10 cellular contexts compared by ENCODE assay signal in genomic region chr5:78758169-78758839, GRCh38.
DNase-seq lines count a peak whose midpoint lies in the region; ATAC-seq and TF ChIP-seq lines count a peak whose summit lies in the region.
"Had no signal": no experiment of that assay in that cellular context is flagged by ENCODE, and none has a peak within 500 bp of the region (broad histone marks: within the 10 kb centered on the region; RNA-seq: fewer than 3 reads in every experiment).

No MANE protein-coding gene starts in this region.

- H3K9ac ChIP-seq in SK-N-SH: no peak overlapping the region

- no peaks in the 10 kb centered on the region for H3K36me3 ChIP-seq in SK-N-SH (replicated peaks in 1 of 2; ENCODE audit: control insufficient read depth in 1 of 2, insufficient read depth in 2 of 2, low read length in 1 of 2)
- H3K36me3 ChIP-seq: left ventricle myocardium inferior had no signal

- H3K4me3 Mint-ChIP-seq in naive B cell (peak overlapping the region in 6 of 8 donors; percentile 15 to 83 (median 72)), mesothelial cell of epicardium (no peak overlapping the region)

- WGBS in SK-N-SH (ENCODE audit: low lambda C conversion rate): 72% methylated on average over 2 of the region's 2 CpGs

- no peak overlapping the region for H3K27ac ChIP-seq in SK-N-SH (ENCODE audit: low read depth in 2 of 2, low read length in 1 of 2)
- H3K27ac ChIP-seq: left ventricle myocardium inferior had no signal

- no peaks in the 10 kb centered on the region; a peak in 1 of 4 replicates for H3K4me1 ChIP-seq in SK-N-SH (ENCODE audit: control insufficient read depth in 1 of 2, insufficient read depth in 2 of 2, low read depth in 1 of 2, low read length in 1 of 2)
- H3K4me1 ChIP-seq: left ventricle myocardium inferior had no signal

- H3K27me3 ChIP-seq in SK-N-SH (ENCODE audit: insufficient read depth): no peaks in the 10 kb centered on the region

- ATAC-seq in GM18870 (IDR thresholded peaks at IDR 0.05; ENCODE audit: unreplicated experiment) (peak; percentile 64), GM21723 (IDR thresholded peaks at IDR 0.05; ENCODE audit: unreplicated experiment) (peak; percentile 66), HG03558 (IDR thresholded peaks at IDR 0.05; ENCODE audit: extremely low read depth, unreplicated experiment) (peak; percentile 56), naive B cell (ENCODE audit: low read depth in 2 of 2) (peak; percentile 39)

- no peak for TF ChIP-seq CTCF in SK-N-SH (IDR thresholded peaks at IDR 0.05)
- no peak for TF ChIP-seq CTCF in mesothelial cell of epicardium (IDR thresholded peaks at IDR 0.05; ENCODE audit: unreplicated experiment)

- no peaks in the 10 kb centered on the region for H3K79me2 ChIP-seq in SK-N-SH (ENCODE audit: insufficient read depth)

- POLR2A ChIA-PET in SK-N-SH (lab: Yijun Ruan, JAX): no interaction called here

- no peak for TF ChIP-seq EP300 in SK-N-SH (IDR thresholded peaks at IDR 0.05; ENCODE audit: borderline replicate concordance in 1 of 2, low read depth in 1 of 2, low read length in 1 of 2)

- no peaks in the 10 kb centered on the region for H4K20me1 ChIP-seq in SK-N-SH (ENCODE audit: insufficient read depth)

- no peak overlapping the region for H3K4me2 ChIP-seq in SK-N-SH

- H3K9me3 Mint-ChIP-seq in naive B cell (peaks cover 7 to 25% (median 10%) of the 10 kb centered on the region in 7 donors), mesothelial cell of epicardium (peaks cover 5% of the 10 kb centered on the region)

- DNase-seq in naive B cell: peak; percentile 57
- DNase-seq in NCI-H2227 treated with DMSO at 0.1 percent for 48 hours (lab: John Stamatoyannopoulos, UW): no peak
- DNase-seq in SK-N-SH: no peak
- no peak for DNase-seq in mesothelial cell of epicardium (ENCODE audit: low spot score in 2 of 2, unreplicated experiment in 2 of 2)
- no peak for DNase-seq in SW480 (ENCODE audit: low spot score)
- DNase-seq: cerebellar nuclear complex, left ventricle myocardium inferior had no signal

- CTCF ChIA-PET in SK-N-SH (lab: Yijun Ruan, JAX): no interaction called here

- no peaks in the 10 kb centered on the region for H3K9me2 ChIP-seq in SK-N-SH

- no peaks in the 10 kb centered on the region for H3K27me3 Mint-ChIP-seq in naive B cell
- H3K27me3 Mint-ChIP-seq in mesothelial cell of epicardium (ENCODE audit: low read depth): no peaks in the 10 kb centered on the region

- no peak overlapping the region for H3K4me3 ChIP-seq in SK-N-SH (ENCODE audit: low read depth in 2 of 2, low read length in 1 of 2)
- H3K4me3 ChIP-seq: left ventricle myocardium inferior had no signal

- H2AFZ ChIP-seq in SK-N-SH (ENCODE audit: low read depth): no peak overlapping the region

- peaks cover 56 to 76% (median 61%) of the 10 kb centered on the region in 3 donors for H3K4me1 Mint-ChIP-seq in naive B cell
- peaks cover 3% of the 10 kb centered on the region for H3K4me1 Mint-ChIP-seq in mesothelial cell of epicardium

- no peak for TF ChIP-seq RAD21 in SK-N-SH (IDR thresholded peaks at IDR 0.05; ENCODE audit: low read length)

- H3F3A ChIP-seq in SK-N-SH (replicated peaks; ENCODE audit: insufficient read depth): peaks cover 6% of the 10 kb centered on the region

- H3K36me3 Mint-ChIP-seq in naive B cell (peaks cover 8 to 12% of the 10 kb centered on the region in 2 donors), mesothelial cell of epicardium (no peaks in the 10 kb centered on the region)

- H3K9me3 ChIP-seq in SK-N-SH: no peaks in the 10 kb centered on the region
- H3K9me3 ChIP-seq: left ventricle myocardium inferior had no signal

- peak overlapping the region; percentile 86 to 95 (median 90) for H3K27ac Mint-ChIP-seq in naive B cell
- H3K27ac Mint-ChIP-seq in mesothelial cell of epicardium: no peak overlapping the region

TF ChIP-seq in SK-N-SH, 30 proteins besides CTCF, POLR2A, EP300 and RAD21:
- TF ChIP-seq RCOR1 (IDR thresholded peaks at IDR 0.05; ENCODE audit: low read length) (no peak), USF1 (IDR thresholded peaks at IDR 0.05; ENCODE audit: borderline replicate concordance, low read depth) (no peak), CHD2 (IDR thresholded peaks at IDR 0.05; ENCODE audit: low read length, partially characterized antibody) (no peak), TAF1 (IDR thresholded peaks at IDR 0.05; ENCODE audit: borderline replicate concordance, low read depth, low read length) (no peak), EZH2phosphoT487 (IDR thresholded peaks at IDR 0.05; ENCODE audit: borderline replicate concordance, low read depth) (no peak), POLR2AphosphoS5 (IDR thresholded peaks at IDR 0.05; ENCODE audit: low read depth, low read length) (no peak), RFX5 (IDR thresholded peaks at IDR 0.05; ENCODE audit: low read length) (no peak), ELF1 (IDR thresholded peaks at IDR 0.05) (no peak), FOXM1 (IDR thresholded peaks at IDR 0.05; ENCODE audit: low read depth) (no peak), TCF12 (IDR thresholded peaks at IDR 0.05) (no peak), ZBTB33 (IDR thresholded peaks at IDR 0.05; ENCODE audit: borderline replicate concordance, low read depth) (no peak), FOSL2 (IDR thresholded peaks at IDR 0.05; ENCODE audit: borderline replicate concordance, low read depth) (no peak), REST (IDR thresholded peaks at IDR 0.05; ENCODE audit: low read depth, low read length) (no peak)
TF ChIP-seq in SK-N-SH: peak in this region for 0.
